Comparison of ENCODE assay signal across 18 cellular contexts in genomic region chr9:120857481-120857880, GRCh38. TPM values are rescaled to one million over a fixed set of nuclear protein-coding genes. Genes with fewer than 3 reads are reported as not detected.
DNase-seq lines count a peak whose midpoint lies in the region; ATAC-seq, FAIRE-seq and TF ChIP-seq lines count a peak whose summit lies in the region.
"Had no signal": no experiment of that assay in that cellular context is flagged by ENCODE, and none has a peak within 500 bp of the region (broad histone marks: within the 10 kb centered on the region; RNA-seq: fewer than 3 reads in every experiment).

No MANE protein-coding gene starts in this region.

- H3K27ac ChIP-seq in body of pancreas (no peak overlapping the region), pancreas (no peak overlapping the region)
- H3K27ac ChIP-seq: epithelial cell of prostate, foreskin keratinocyte, right lobe of liver, uterus had no signal

- H3K36me3 ChIP-seq in body of pancreas (replicated peaks in 1 of 2; ENCODE audit: insufficient read depth in 1 of 2, low read depth in 2 of 2) (no peaks in the 10 kb centered on the region), pancreas (no peaks in the 10 kb centered on the region)
- H3K36me3 ChIP-seq: uterus had no signal

- intact Hi-C loops in body of pancreas (cut with DNase I) (no loop called here), pancreas (cut with DNase I) (no loop called here)

- peak overlapping the region; percentile 59 for H3K27ac Mint-ChIP-seq in activated T-cell treated with anti-CD3 and anti-CD28 coated beads, Interleukin-2, amount 50 U/mL, for 24 hours
- no peak overlapping the region for H3K27ac Mint-ChIP-seq in activated T-cell treated with anti-CD3 and anti-CD28 coated beads, Interleukin-2, amount 50 U/mL, for 72 hours
- H3K27ac Mint-ChIP-seq: CD4-positive, alpha-beta T cell had no signal

- FAIRE-seq in pancreas (lab: Jason Lieb, UNC), result no peak

- H3K4me1 ChIP-seq in body of pancreas, result peaks cover 13% of the 10 kb centered on the region
- peaks cover 0 to 3% (median 0%) of the 10 kb centered on the region in 3 donors for H3K4me1 ChIP-seq in pancreas
- H3K4me1 ChIP-seq: foreskin keratinocyte, right lobe of liver, uterus had no signal

- no peaks in the 10 kb centered on the region for H3K9me3 Mint-ChIP-seq in activated T-cell treated with anti-CD3 and anti-CD28 coated beads, Interleukin-2, amount 50 U/mL, for 24 hours
- no peaks in the 10 kb centered on the region for H3K9me3 Mint-ChIP-seq in activated T-cell treated with anti-CD3 and anti-CD28 coated beads, Interleukin-2, amount 50 U/mL, for 72 hours
- H3K9me3 Mint-ChIP-seq: CD4-positive, alpha-beta T cell had no signal

- H3K36me3 Mint-ChIP-seq in activated T-cell treated with anti-CD3 and anti-CD28 coated beads, Interleukin-2, amount 50 U/mL, for 24 hours (ENCODE audit: low read depth), result peaks cover 99% of the 10 kb centered on the region
- H3K36me3 Mint-ChIP-seq in activated T-cell treated with anti-CD3 and anti-CD28 coated beads, Interleukin-2, amount 50 U/mL, for 72 hours (ENCODE audit: insufficient read depth in 2 of 2), result peaks cover 0 to 24% of the 10 kb centered on the region in 2 donors

- 43 to 48% methylated on average over 7 of the region's 7 CpGs for WGBS in body of pancreas, 2 donors
- WGBS in pancreas, 2 donors, result 47 to 49% methylated on average over 7 of the region's 7 CpGs

- TF ChIP-seq CTCF in body of pancreas (IDR thresholded peaks at IDR 0.05) (no peak), pancreas (IDR thresholded peaks at IDR 0.05) (no peak)

- no peak for TF ChIP-seq POLR2A in body of pancreas (IDR thresholded peaks at IDR 0.05)

- no peak for ATAC-seq in activated T-cell treated with anti-CD3 and anti-CD28 coated beads, Interleukin-2, amount 50 U/mL, for 72 hours (replicated peaks in 1 of 2)
- ATAC-seq in body of pancreas, result peak; percentile 55
- peak; percentile 68 to 86 (median 75) for ATAC-seq in pancreas
- no peak for ATAC-seq in SK-N-SH treated with all-trans-retinoic acid at 6 μM for 48 hours
- ATAC-seq: foreskin keratinocyte had no signal

- H3K27me3 Mint-ChIP-seq in activated T-cell treated with anti-CD3 and anti-CD28 coated beads, Interleukin-2, amount 50 U/mL, for 24 hours, result no peaks in the 10 kb centered on the region
- H3K27me3 Mint-ChIP-seq in activated T-cell treated with anti-CD3 and anti-CD28 coated beads, Interleukin-2, amount 50 U/mL, for 72 hours (ENCODE audit: low read depth), result no peaks in the 10 kb centered on the region
- H3K27me3 Mint-ChIP-seq: CD4-positive, alpha-beta T cell had no signal

- H3K9me3 ChIP-seq in body of pancreas (no peaks in the 10 kb centered on the region), pancreas (no peaks in the 10 kb centered on the region)
- H3K9me3 ChIP-seq: right lobe of liver, uterus had no signal

- no peak overlapping the region for H3K4me3 ChIP-seq in body of pancreas
- no peak overlapping the region for H3K4me3 ChIP-seq in pancreas
- H3K4me3 ChIP-seq: right lobe of liver, uterus had no signal

- no peak overlapping the region for H3K4me3 Mint-ChIP-seq in activated T-cell treated with anti-CD3 and anti-CD28 coated beads, Interleukin-2, amount 50 U/mL, for 24 hours
- no peak overlapping the region for H3K4me3 Mint-ChIP-seq in activated T-cell treated with anti-CD3 and anti-CD28 coated beads, Interleukin-2, amount 50 U/mL, for 72 hours
- H3K4me3 Mint-ChIP-seq: CD4-positive, alpha-beta T cell had no signal

- no peak for DNase-seq in activated T-cell treated with anti-CD3 and anti-CD28 coated beads, Interleukin-2, amount 50 U/mL, for 24 hours
- no peak for DNase-seq in activated T-cell treated with anti-CD3 and anti-CD28 coated beads, Interleukin-2, amount 50 U/mL, for 72 hours
- DNase-seq in NCI-H1092 (lab: John Stamatoyannopoulos, UW) (peak; percentile 26), body of pancreas (peak in 3 of 4 donors; percentile 38 to 70 (median 54)), pancreas (peak in 1 of 6 donors; percentile 59)
- no peak for DNase-seq in NK-92 treated with Interleukin-12 subunit alpha and Interleukin-12 subunit beta, amount 100 ng/mL, for 24 hours (lab: John Stamatoyannopoulos, UW)
- DNase-seq in effector CD8-positive, alpha-beta T cell (lab: John Stamatoyannopoulos, UW), result no peak
- DNase-seq: activated effector memory CD4-positive, alpha-beta T cell treated with Interleukin-2 at 50 U/mL for 16 hours; CD4-positive, alpha-beta T cell; cortex of kidney; foreskin keratinocyte; NCI-H1417 treated with DMSO at 0.1 percent for 48 hours; NCI-H226; T-helper 2 cell; uterus had no signal

- no peaks in the 10 kb centered on the region for H3K27me3 ChIP-seq in body of pancreas
- no peaks in the 10 kb centered on the region for H3K27me3 ChIP-seq in pancreas
- H3K27me3 ChIP-seq: foreskin keratinocyte, right lobe of liver, uterus had no signal

- H3K4me1 Mint-ChIP-seq in activated T-cell treated with anti-CD3 and anti-CD28 coated beads, Interleukin-2, amount 50 U/mL, for 24 hours (ENCODE audit: low read depth), result peaks cover 10% of the 10 kb centered on the region
- no peaks in the 10 kb centered on the region for H3K4me1 Mint-ChIP-seq in activated T-cell treated with anti-CD3 and anti-CD28 coated beads, Interleukin-2, amount 50 U/mL, for 72 hours (ENCODE audit: low read depth)

TF ChIP-seq in SK-N-SH treated with all-trans-retinoic acid at 6 μM for 48 hours, 23 proteins besides CTCF, POLR2A, EP300 and RAD21:
- TF ChIP-seq TOX (CRISPR knock-in tag; IDR thresholded peaks at IDR 0.05; ENCODE audit: borderline replicate concordance) (no peak), ZNF8 (CRISPR knock-in tag; IDR thresholded peaks at IDR 0.05) (no peak), CSDC2 (CRISPR knock-in tag; IDR thresholded peaks at IDR 0.05) (no peak), ISL1 (CRISPR knock-in tag; IDR thresholded peaks at IDR 0.05) (no peak), ZNF565 (CRISPR knock-in tag; conservative IDR thresholded peaks at IDR 0.05; ENCODE audit: low read depth) (no peak), OSR1 (CRISPR knock-in tag; IDR thresholded peaks at IDR 0.05) (no peak), GLIS3 (CRISPR knock-in tag; IDR thresholded peaks at IDR 0.05) (no peak), PPARA (CRISPR knock-in tag; IDR thresholded peaks at IDR 0.05; ENCODE audit: borderline replicate concordance) (no peak), ARNTL (CRISPR knock-in tag; IDR thresholded peaks at IDR 0.05; ENCODE audit: borderline replicate concordance, low read depth) (no peak), TCF4 (CRISPR knock-in tag; IDR thresholded peaks at IDR 0.05; ENCODE audit: borderline replicate concordance) (no peak)
- TF ChIP-seq, protein P1, sequence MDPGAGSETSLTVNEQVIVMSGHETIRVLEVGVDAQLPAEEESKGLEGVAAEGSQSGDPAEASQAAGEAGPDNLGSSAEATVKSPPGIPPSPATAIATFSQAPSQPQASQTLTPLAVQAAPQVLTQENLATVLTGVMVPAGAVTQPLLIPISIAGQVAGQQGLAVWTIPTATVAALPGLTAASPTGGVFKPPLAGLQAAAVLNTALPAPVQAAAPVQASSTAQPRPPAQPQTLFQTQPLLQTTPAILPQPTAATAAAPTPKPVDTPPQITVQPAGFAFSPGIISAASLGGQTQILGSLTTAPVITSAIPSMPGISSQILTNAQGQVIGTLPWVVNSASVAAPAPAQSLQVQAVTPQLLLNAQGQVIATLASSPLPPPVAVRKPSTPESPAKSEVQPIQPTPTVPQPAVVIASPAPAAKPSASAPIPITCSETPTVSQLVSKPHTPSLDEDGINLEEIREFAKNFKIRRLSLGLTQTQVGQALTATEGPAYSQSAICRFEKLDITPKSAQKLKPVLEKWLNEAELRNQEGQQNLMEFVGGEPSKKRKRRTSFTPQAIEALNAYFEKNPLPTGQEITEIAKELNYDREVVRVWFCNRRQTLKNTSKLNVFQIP (CRISPR knock-in tag; IDR thresholded peaks at IDR 0.05; ENCODE audit: borderline replicate concordance, low read depth), result no peak
- TF ChIP-seq, protein P2, sequence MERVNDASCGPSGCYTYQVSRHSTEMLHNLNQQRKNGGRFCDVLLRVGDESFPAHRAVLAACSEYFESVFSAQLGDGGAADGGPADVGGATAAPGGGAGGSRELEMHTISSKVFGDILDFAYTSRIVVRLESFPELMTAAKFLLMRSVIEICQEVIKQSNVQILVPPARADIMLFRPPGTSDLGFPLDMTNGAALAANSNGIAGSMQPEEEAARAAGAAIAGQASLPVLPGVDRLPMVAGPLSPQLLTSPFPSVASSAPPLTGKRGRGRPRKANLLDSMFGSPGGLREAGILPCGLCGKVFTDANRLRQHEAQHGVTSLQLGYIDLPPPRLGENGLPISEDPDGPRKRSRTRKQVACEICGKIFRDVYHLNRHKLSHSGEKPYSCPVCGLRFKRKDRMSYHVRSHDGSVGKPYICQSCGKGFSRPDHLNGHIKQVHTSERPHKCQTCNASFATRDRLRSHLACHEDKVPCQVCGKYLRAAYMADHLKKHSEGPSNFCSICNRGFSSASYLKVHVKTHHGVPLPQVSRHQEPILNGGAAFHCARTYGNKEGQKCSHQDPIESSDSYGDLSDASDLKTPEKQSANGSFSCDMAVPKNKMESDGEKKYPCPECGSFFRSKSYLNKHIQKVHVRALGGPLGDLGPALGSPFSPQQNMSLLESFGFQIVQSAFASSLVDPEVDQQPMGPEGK (CRISPR knock-in tag; IDR thresholded peaks at IDR 0.05; ENCODE audit: borderline replicate concordance), result no peak

RNA-seq across cellular contexts. Expression of gene PSMD5, which starts 14.8 kb away (rescaled TPM):
- 10 to 100 TPM; 48.6 to 59.0 TPM for total RNA-seq in activated T-cell treated with anti-CD3 and anti-CD28 coated beads, Interleukin-2, amount 50 U/mL, for 72 hours
- total RNA-seq in body of pancreas (10 to 100 TPM; 20.8 to 31.0 TPM), pancreas (10 to 100 TPM; 18.3 to 33.0 (median 23.6) TPM)
- polyA plus RNA-seq in pancreas, result 10 to 100 TPM in 1 of 2 donors, 1 to 10 TPM in 1; 5.8 to 12.2 TPM

RNA-seq across cellular contexts. Expression of gene PHF19, which starts 19.5 kb away (rescaled TPM):
- 100 to 1,000 TPM; 166 to 222 TPM for total RNA-seq in activated T-cell treated with anti-CD3 and anti-CD28 coated beads, Interleukin-2, amount 50 U/mL, for 72 hours
- total RNA-seq in body of pancreas (1 to 10 TPM; 5.4 to 6.9 TPM), pancreas (1 to 10 TPM; 2.2 to 7.4 (median 4.0) TPM)
- 1 to 10 TPM; 4.3 to 5.9 TPM for polyA plus RNA-seq in pancreas

Comparison
In these comparisons a context has a peak if more than half of its experiments do, and no peak if none do; other contexts are left out.
1. DNase-seq: peak in NCI-H1092 (single experiment) and body of pancreas (3 of 4); none in activated T-cell treated with anti-CD3 and anti-CD28 coated beads, Interleukin-2, amount 50 U/mL, for 24 hours (single experiment), activated T-cell treated with anti-CD3 and anti-CD28 coated beads, Interleukin-2, amount 50 U/mL, for 72 hours (0 of 2), NK-92 treated with Interleukin-12 subunit alpha and Interleukin-12 subunit beta, amount 100 ng/mL, for 24 hours (single experiment) and effector CD8-positive, alpha-beta T cell (single experiment).
2. ATAC-seq: peak in body of pancreas (single experiment) and pancreas (4 of 4); none in activated T-cell treated with anti-CD3 and anti-CD28 coated beads, Interleukin-2, amount 50 U/mL, for 72 hours (0 of 2) and SK-N-SH treated with all-trans-retinoic acid at 6 μM for 48 hours (single experiment).
3. RNA of gene PHF19, which starts 19.5 kb away (total RNA-seq): 166 to 222 TPM in activated T-cell treated with anti-CD3 and anti-CD28 coated beads, Interleukin-2, amount 50 U/mL, for 72 hours; 5.4 to 6.9 TPM in body of pancreas and 2.2 to 7.4 TPM in pancreas; every median in the first group is over 10 times any median in the second.